Comparison of ENCODE assay signal across 8 cellular contexts in genomic region chr18:12376034-12376717, GRCh38. TPM values are rescaled to one million over a fixed set of nuclear protein-coding genes. Genes with fewer than 3 reads are reported as not detected.
A peak's percentile ranks its signal among the peaks of the same experiment; 100 is the strongest.
DNase-seq lines count a peak whose midpoint lies in the region; ATAC-seq, FAIRE-seq and TF ChIP-seq lines count a peak whose summit lies in the region.

No MANE protein-coding gene starts in this region.

- peaks cover 54% of the 10 kb centered on the region for H3K79me2 ChIP-seq in PC-9 (ENCODE audit: low read depth)

- H3K4me3 ChIP-seq in PC-9 (peak overlapping the region; percentile 86), bronchial epithelial cell (ENCODE audit: low read depth, low read length) (peak overlapping the region; percentile 88), left lung (peak overlapping the region; percentile 70 to 83), tibial artery (peak overlapping the region; percentile 76 to 83)

- DNase-seq in stimulated activated naive CD8-positive, alpha-beta T cell treated with anti-CD3 and anti-CD28 coated beads, Interleukin-15, Interleukin-2, amounts not matched to agents 100 U/mL and 50 U/mL, for 24 hours: no peak
- DNase-seq in PC-9 (peak in 1 of 2 experiments; percentile 22), bronchial epithelial cell (ENCODE audit: low read depth) (peak; percentile 29), left lung (no peak), tibial artery (no peak), RCC 7860 (ENCODE audit: low spot score) (no peak)

- no peak for ATAC-seq in stimulated activated naive CD8-positive, alpha-beta T cell treated with anti-CD3 and anti-CD28 coated beads, Interleukin-15, Interleukin-2, amounts not matched to agents 100 U/mL and 50 U/mL, for 24 hours
- no peak for ATAC-seq in left lung
- no peak for ATAC-seq in GM19395 (IDR thresholded peaks at IDR 0.05; ENCODE audit: unreplicated experiment)

- intact Hi-C loops in PC-9 (cut with micrococcal nuclease; ENCODE audit: unreplicated experiment) (loop anchor here (2.0 to 10.0 kb wide), 4 partner anchors 31 to 391 kb away; partner anchors contain the start of genes ANKRD62, IMPA2, PRELID3A and SPIRE1), left lung (cut with DNase I) (no loop called here), tibial artery (cut with DNase I; ENCODE audit: low total_unique reads) (loop anchor here (10.0 kb wide), 1 partner anchor 61 kb away; no protein-coding TSS in a partner anchor)

- POLR2A ChIA-PET in PC-9 (lab: Charles Lee; ENCODE audit: unreplicated experiment): interaction anchor here (0.6 to 0.7 kb wide), 3 partner anchors 67 to 132 kb away, joined by 3 to 8 read pairs (median 4); no protein-coding TSS in a partner anchor

- BruUV-seq in PC-9 (replicated peaks; lab: Mats Ljungman, UMichigan): TSS peak; percentile 47

- peak overlapping the region; percentile 87 for H3K27ac ChIP-seq in PC-9
- H3K27ac ChIP-seq in left lung: peak overlapping the region; percentile 95 to 97
- H3K27ac ChIP-seq in tibial artery: peak overlapping the region; percentile 94 to 95

- H3K27me3 Mint-ChIP-seq in stimulated activated naive CD8-positive, alpha-beta T cell treated with anti-CD3 and anti-CD28 coated beads, Interleukin-15, Interleukin-2, amounts not matched to agents 100 ng/mL and 50 ng/mL, for 24 hours: no peaks in the 10 kb centered on the region

- CTCF ChIA-PET in PC-9 (lab: Charles Lee): interaction anchor here (0.5 to 1.0 kb wide), 2 partner anchors 39 to 105 kb away, joined by 3 read pairs; no protein-coding TSS in a partner anchor

- peak overlapping the region; percentile 96 for H3K27ac Mint-ChIP-seq in stimulated activated naive CD8-positive, alpha-beta T cell treated with anti-CD3 and anti-CD28 coated beads, Interleukin-15, Interleukin-2, amounts not matched to agents 100 ng/mL and 50 ng/mL, for 24 hours

- H3K9me3 Mint-ChIP-seq in stimulated activated naive CD8-positive, alpha-beta T cell treated with anti-CD3 and anti-CD28 coated beads, Interleukin-15, Interleukin-2, amounts not matched to agents 100 ng/mL and 50 ng/mL, for 24 hours: no peaks in the 10 kb centered on the region

- H3K27me3 ChIP-seq in PC-9 (ENCODE audit: insufficient read depth, low read depth) (no peaks in the 10 kb centered on the region), bronchial epithelial cell (ENCODE audit: control insufficient read depth, insufficient read depth, low read length) (no peaks in the 10 kb centered on the region), left lung (no peaks in the 10 kb centered on the region), tibial artery (no peaks in the 10 kb centered on the region)

- no peak for TF ChIP-seq CTCF in PC-9 (conservative IDR thresholded peaks at IDR 0.05)
- TF ChIP-seq CTCF in bronchial epithelial cell (IDR thresholded peaks at IDR 0.05; ENCODE audit: insufficient read depth, low read length, severe bottlenecking): no peak
- TF ChIP-seq CTCF in left lung (IDR thresholded peaks at IDR 0.05): no peak
- no peak for TF ChIP-seq CTCF in tibial artery (IDR thresholded peaks at IDR 0.05)

- H3F3A ChIP-seq in PC-9 (ENCODE audit: insufficient read depth, low read depth): peaks cover 23% of the 10 kb centered on the region

- H3K9me2 ChIP-seq in PC-9 (ENCODE audit: insufficient read depth): no peaks in the 10 kb centered on the region

- peaks cover 32% of the 10 kb centered on the region for H3K36me3 Mint-ChIP-seq in stimulated activated naive CD8-positive, alpha-beta T cell treated with anti-CD3 and anti-CD28 coated beads, Interleukin-15, Interleukin-2, amounts not matched to agents 100 ng/mL and 50 ng/mL, for 24 hours (ENCODE audit: low read depth)

- FAIRE-seq in bronchial epithelial cell (lab: Jason Lieb, UNC): no peak
- no peak for FAIRE-seq in RCC 7860 (lab: Jason Lieb, UNC)

- H4K20me1 ChIP-seq in PC-9 (ENCODE audit: insufficient read depth): peaks cover 36% of the 10 kb centered on the region

- peaks cover 52% of the 10 kb centered on the region for H3K4me1 Mint-ChIP-seq in stimulated activated naive CD8-positive, alpha-beta T cell treated with anti-CD3 and anti-CD28 coated beads, Interleukin-15, Interleukin-2, amounts not matched to agents 100 ng/mL and 50 ng/mL, for 24 hours (ENCODE audit: low read depth)

- peak overlapping the region; percentile 84 for H3K4me2 ChIP-seq in PC-9

- peak overlapping the region; percentile 93 for H3K4me3 Mint-ChIP-seq in stimulated activated naive CD8-positive, alpha-beta T cell treated with anti-CD3 and anti-CD28 coated beads, Interleukin-15, Interleukin-2, amounts not matched to agents 100 ng/mL and 50 ng/mL, for 24 hours

- H3K9me3 ChIP-seq in PC-9 (ENCODE audit: insufficient read depth, low read depth) (no peaks in the 10 kb centered on the region), left lung (no peaks in the 10 kb centered on the region), tibial artery (no peaks in the 10 kb centered on the region)

- H2AFZ ChIP-seq in PC-9: peak overlapping the region; percentile 66

- H3K4me1 ChIP-seq in PC-9 (replicated peaks; ENCODE audit: insufficient read depth) (peaks cover 40% of the 10 kb centered on the region), left lung (peaks cover 20 to 39% of the 10 kb centered on the region in 2 donors), tibial artery (peaks cover 0 to 43% (median 30%) of the 10 kb centered on the region in 4 donors)

- peaks cover 10% of the 10 kb centered on the region; the same call in 1 of the 2 replicates for H3K36me3 ChIP-seq in PC-9 (ENCODE audit: low read depth)
- H3K36me3 ChIP-seq in bronchial epithelial cell (ENCODE audit: control insufficient read depth, insufficient read depth, low read length): peaks cover 1% of the 10 kb centered on the region
- no peaks in the 10 kb centered on the region for H3K36me3 ChIP-seq in left lung
- H3K36me3 ChIP-seq in tibial artery: no peaks in the 10 kb centered on the region

RNA-seq across cellular contexts. Expression of gene AFG3L2, which starts 0.9 kb away (rescaled TPM):
- total RNA-seq in PC-9 (2021): 69.4 and 71.1 TPM in 2 replicates
- 57.0 and 67.1 TPM in 2 replicates for total RNA-seq in bronchial epithelial cell
- 10 to 100 TPM; 30.3 to 39.8 TPM for total RNA-seq in left lung

RNA-seq across cellular contexts. Expression of gene PRELID3A, which starts 31.6 kb away (rescaled TPM):
- total RNA-seq in PC-9 (2021) (12.5 and 13.3 TPM in 2 replicates), bronchial epithelial cell (4.0 and 9.0 TPM in 2 replicates), left lung (1 to 10 TPM; 5.3 TPM)

Comparison
In these comparisons a context has a peak if more than half of its experiments do, and no peak if none do; other contexts are left out.
1. intact Hi-C loops: an anchor here in PC-9 (2.0 to 10.0 kb wide) and tibial artery (10.0 kb wide); none called in left lung.